Comparison of ENCODE assay signal across 2 cellular contexts in the genomic region with DNA sequence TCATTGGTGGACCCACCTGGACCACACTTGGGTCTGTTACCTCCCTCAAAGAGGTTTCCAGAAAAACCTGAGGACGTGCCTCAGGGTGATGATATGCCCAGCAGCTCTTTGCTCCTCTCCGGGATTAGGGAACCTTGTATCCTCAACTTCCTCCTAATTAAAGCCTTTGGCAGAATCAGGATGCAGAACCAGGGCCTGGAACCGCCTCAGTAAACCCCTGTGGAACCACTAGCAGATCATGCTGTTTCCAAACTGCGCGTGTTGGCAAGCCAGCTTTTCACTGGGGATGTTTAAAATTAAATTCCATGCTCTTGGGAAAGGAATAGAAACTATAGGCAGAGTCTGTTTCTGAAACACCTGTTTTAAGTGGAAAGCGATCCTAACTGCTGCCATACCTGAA.
TF ChIP-seq lines count a peak whose summit lies in the region.

No MANE protein-coding gene starts in this region.

TF ChIP-seq in SK-N-SH, 30 proteins besides CTCF, POLR2A, EP300 and RAD21 (continued from another document):
- TF ChIP-seq, protein P1, sequence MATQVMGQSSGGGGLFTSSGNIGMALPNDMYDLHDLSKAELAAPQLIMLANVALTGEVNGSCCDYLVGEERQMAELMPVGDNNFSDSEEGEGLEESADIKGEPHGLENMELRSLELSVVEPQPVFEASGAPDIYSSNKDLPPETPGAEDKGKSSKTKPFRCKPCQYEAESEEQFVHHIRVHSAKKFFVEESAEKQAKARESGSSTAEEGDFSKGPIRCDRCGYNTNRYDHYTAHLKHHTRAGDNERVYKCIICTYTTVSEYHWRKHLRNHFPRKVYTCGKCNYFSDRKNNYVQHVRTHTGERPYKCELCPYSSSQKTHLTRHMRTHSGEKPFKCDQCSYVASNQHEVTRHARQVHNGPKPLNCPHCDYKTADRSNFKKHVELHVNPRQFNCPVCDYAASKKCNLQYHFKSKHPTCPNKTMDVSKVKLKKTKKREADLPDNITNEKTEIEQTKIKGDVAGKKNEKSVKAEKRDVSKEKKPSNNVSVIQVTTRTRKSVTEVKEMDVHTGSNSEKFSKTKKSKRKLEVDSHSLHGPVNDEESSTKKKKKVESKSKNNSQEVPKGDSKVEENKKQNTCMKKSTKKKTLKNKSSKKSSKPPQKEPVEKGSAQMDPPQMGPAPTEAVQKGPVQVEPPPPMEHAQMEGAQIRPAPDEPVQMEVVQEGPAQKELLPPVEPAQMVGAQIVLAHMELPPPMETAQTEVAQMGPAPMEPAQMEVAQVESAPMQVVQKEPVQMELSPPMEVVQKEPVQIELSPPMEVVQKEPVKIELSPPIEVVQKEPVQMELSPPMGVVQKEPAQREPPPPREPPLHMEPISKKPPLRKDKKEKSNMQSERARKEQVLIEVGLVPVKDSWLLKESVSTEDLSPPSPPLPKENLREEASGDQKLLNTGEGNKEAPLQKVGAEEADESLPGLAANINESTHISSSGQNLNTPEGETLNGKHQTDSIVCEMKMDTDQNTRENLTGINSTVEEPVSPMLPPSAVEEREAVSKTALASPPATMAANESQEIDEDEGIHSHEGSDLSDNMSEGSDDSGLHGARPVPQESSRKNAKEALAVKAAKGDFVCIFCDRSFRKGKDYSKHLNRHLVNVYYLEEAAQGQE (IDR thresholded peaks at IDR 0.05; ENCODE audit: low read depth, low read length) = no peak

TF ChIP-seq in SK-N-SH treated with all-trans-retinoic acid at 6 μM for 48 hours, 23 proteins besides CTCF, POLR2A, EP300 and RAD21 (continued from another document):
- TF ChIP-seq, protein P2, sequence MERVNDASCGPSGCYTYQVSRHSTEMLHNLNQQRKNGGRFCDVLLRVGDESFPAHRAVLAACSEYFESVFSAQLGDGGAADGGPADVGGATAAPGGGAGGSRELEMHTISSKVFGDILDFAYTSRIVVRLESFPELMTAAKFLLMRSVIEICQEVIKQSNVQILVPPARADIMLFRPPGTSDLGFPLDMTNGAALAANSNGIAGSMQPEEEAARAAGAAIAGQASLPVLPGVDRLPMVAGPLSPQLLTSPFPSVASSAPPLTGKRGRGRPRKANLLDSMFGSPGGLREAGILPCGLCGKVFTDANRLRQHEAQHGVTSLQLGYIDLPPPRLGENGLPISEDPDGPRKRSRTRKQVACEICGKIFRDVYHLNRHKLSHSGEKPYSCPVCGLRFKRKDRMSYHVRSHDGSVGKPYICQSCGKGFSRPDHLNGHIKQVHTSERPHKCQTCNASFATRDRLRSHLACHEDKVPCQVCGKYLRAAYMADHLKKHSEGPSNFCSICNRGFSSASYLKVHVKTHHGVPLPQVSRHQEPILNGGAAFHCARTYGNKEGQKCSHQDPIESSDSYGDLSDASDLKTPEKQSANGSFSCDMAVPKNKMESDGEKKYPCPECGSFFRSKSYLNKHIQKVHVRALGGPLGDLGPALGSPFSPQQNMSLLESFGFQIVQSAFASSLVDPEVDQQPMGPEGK (CRISPR knock-in tag; IDR thresholded peaks at IDR 0.05; ENCODE audit: borderline replicate concordance) = no peak
- TF ChIP-seq RARB (CRISPR knock-in tag; IDR thresholded peaks at IDR 0.05) (no peak), ZNF70 (CRISPR knock-in tag; IDR thresholded peaks at IDR 0.05) (no peak), ZNF565 (CRISPR knock-in tag; conservative IDR thresholded peaks at IDR 0.05; ENCODE audit: low read depth) (no peak), ESRRG (CRISPR knock-in tag; IDR thresholded peaks at IDR 0.05) (no peak), ISL1 (CRISPR knock-in tag; IDR thresholded peaks at IDR 0.05) (no peak), SNAI2 (CRISPR knock-in tag; IDR thresholded peaks at IDR 0.05) (no peak), GLIS3 (CRISPR knock-in tag; IDR thresholded peaks at IDR 0.05) (no peak)
- TF ChIP-seq, protein P3, sequence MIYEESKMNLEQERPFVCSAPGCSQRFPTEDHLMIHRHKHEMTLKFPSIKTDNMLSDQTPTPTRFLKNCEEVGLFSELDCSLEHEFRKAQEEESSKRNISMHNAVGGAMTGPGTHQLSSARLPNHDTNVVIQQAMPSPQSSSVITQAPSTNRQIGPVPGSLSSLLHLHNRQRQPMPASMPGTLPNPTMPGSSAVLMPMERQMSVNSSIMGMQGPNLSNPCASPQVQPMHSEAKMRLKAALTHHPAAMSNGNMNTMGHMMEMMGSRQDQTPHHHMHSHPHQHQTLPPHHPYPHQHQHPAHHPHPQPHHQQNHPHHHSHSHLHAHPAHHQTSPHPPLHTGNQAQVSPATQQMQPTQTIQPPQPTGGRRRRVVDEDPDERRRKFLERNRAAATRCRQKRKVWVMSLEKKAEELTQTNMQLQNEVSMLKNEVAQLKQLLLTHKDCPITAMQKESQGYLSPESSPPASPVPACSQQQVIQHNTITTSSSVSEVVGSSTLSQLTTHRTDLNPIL (CRISPR knock-in tag; IDR thresholded peaks at IDR 0.05; ENCODE audit: low read depth) = no peak
- TF ChIP-seq, protein P4, sequence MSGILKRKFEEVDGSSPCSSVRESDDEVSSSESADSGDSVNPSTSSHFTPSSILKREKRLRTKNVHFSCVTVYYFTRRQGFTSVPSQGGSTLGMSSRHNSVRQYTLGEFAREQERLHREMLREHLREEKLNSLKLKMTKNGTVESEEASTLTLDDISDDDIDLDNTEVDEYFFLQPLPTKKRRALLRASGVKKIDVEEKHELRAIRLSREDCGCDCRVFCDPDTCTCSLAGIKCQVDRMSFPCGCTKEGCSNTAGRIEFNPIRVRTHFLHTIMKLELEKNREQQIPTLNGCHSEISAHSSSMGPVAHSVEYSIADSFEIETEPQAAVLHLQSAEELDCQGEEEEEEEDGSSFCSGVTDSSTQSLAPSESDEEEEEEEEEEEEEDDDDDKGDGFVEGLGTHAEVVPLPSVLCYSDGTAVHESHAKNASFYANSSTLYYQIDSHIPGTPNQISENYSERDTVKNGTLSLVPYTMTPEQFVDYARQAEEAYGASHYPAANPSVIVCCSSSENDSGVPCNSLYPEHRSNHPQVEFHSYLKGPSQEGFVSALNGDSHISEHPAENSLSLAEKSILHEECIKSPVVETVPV (CRISPR knock-in tag; IDR thresholded peaks at IDR 0.05) = no peak
